ENCODE assay signal across 2 cellular contexts in the genomic region with DNA sequence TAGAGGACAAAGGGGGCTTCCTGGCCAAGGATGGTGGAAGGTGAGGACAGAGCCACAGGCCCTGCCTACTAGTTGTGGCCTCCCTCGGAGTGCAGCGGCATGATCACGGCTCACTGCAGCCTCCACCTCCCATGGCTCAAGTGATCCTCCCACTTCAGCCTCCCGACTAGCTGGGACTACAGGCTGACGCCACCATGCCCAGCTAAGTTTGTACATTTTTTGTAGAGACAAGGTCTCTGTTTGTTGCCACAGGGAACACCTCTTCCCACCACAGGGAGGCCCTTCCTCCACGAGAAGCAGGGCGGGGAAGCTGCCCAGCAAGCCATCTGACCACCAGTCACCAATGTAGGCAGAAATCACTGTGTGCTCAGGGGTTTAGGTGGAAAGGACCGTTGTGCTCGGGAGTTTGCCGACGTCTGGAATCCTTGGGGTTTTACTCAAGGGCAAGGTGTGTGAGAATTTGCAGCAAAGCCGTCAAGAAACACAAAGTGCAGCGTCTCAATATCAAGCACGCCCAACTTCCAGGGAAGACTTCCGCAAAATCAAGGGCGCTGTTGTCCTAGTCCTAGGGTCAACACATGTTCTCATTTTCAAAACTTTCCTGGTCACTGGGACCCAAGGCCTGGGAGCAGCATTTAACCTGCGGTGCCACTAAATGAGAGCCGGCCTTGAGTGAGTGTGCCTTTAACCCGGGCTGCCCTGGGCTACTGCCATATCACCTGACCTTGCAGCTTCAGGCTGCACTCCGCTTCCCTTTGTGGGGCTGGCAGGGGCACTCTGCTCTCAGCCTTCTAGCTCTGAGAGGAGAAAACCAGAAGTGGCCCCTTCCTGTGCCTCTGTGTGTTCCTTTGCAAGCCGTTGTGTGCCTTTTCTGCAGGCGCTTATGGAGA.
TF ChIP-seq lines count a peak whose summit lies in the region.

No MANE protein-coding gene starts in this region.

TF ChIP-seq in IMR-90, 13 proteins besides CTCF, POLR2A, EP300 and RAD21:
- TF ChIP-seq FOS (IDR thresholded peaks at IDR 0.05; ENCODE audit: low read depth, low read length) (no peak), RCOR1 (IDR thresholded peaks at IDR 0.05; ENCODE audit: insufficient replicate concordance, low read length) (no peak), MXI1 (IDR thresholded peaks at IDR 0.05; ENCODE audit: borderline replicate concordance, low read depth, low read length) (no peak), RFX5 (IDR thresholded peaks at IDR 0.05; ENCODE audit: low read depth, low read length) (no peak), CHD1 (IDR thresholded peaks at IDR 0.05; ENCODE audit: low read depth, low read length) (no peak), SMC3 (IDR thresholded peaks at IDR 0.05; ENCODE audit: low read depth, low read length) (no peak), CEBPB (IDR thresholded peaks at IDR 0.05; ENCODE audit: low read depth, low read length) (no peak), MAZ (IDR thresholded peaks at IDR 0.05; ENCODE audit: borderline replicate concordance, low read depth, low read length) (no peak), MAFK (IDR thresholded peaks at IDR 0.05; ENCODE audit: low read depth, low read length) (no peak), BHLHE40 (IDR thresholded peaks at IDR 0.05; ENCODE audit: low read depth, low read length) (no peak), NFE2L2 (IDR thresholded peaks at IDR 0.05; ENCODE audit: low read depth, low read length) (no peak)
- TF ChIP-seq, protein P1, sequence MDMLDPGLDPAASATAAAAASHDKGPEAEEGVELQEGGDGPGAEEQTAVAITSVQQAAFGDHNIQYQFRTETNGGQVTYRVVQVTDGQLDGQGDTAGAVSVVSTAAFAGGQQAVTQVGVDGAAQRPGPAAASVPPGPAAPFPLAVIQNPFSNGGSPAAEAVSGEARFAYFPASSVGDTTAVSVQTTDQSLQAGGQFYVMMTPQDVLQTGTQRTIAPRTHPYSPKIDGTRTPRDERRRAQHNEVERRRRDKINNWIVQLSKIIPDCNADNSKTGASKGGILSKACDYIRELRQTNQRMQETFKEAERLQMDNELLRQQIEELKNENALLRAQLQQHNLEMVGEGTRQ (IDR thresholded peaks at IDR 0.05; ENCODE audit: low read depth, low read length) = no peak
- TF ChIP-seq, protein P2, sequence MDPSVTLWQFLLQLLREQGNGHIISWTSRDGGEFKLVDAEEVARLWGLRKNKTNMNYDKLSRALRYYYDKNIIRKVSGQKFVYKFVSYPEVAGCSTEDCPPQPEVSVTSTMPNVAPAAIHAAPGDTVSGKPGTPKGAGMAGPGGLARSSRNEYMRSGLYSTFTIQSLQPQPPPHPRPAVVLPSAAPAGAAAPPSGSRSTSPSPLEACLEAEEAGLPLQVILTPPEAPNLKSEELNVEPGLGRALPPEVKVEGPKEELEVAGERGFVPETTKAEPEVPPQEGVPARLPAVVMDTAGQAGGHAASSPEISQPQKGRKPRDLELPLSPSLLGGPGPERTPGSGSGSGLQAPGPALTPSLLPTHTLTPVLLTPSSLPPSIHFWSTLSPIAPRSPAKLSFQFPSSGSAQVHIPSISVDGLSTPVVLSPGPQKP (IDR thresholded peaks at IDR 0.05; ENCODE audit: borderline replicate concordance, low read depth, low read length) = no peak
TF ChIP-seq in IMR-90: peak in this region for 0.

TF ChIP-seq in H1, 55 proteins besides CTCF, POLR2A, EP300 and RAD21:
- TF ChIP-seq SIX5 (IDR thresholded peaks at IDR 0.05; ENCODE audit: low read depth, low read length) = no peak
- no peak for TF ChIP-seq SUZ12 (IDR thresholded peaks at IDR 0.05; ENCODE audit: low read length)
- no peak for TF ChIP-seq BRCA1 (IDR thresholded peaks at IDR 0.05; ENCODE audit: low read depth, low read length)
- TF ChIP-seq TCF12 (IDR thresholded peaks at IDR 0.05; ENCODE audit: low read depth, low read length) = no peak
- no peak for TF ChIP-seq BACH1 (IDR thresholded peaks at IDR 0.05; ENCODE audit: low read length)
